23 cellular contexts compared by ENCODE assay signal in the genomic region with DNA sequence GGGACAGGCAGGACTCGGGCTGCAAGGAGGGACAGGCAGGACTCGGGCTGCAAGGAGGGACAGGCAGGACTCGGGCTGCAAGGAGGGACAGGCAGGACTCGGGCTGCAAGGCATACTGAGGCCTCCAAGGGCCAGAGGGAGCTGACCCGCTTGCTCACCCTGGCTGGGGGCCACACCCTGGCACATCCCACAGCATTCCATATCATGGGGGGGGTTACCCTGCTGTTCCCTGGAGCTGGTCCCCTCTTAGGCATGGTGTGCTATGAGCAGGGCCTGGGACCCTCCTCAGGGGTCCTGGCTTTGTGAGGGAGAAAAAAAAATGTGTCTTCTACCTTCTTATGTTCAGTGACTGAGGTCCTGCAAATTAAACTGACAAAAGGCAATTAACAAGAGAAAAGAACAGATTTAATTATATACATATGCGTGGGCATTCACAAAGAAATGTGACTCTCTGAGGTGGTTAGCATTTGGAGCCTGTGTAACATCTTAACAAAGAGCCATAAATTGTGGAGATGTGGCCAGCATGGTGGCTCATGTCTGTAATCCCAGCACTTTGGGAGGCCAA.
A peak's percentile ranks its signal among the peaks of the same experiment; 100 is the strongest.
DNase-seq lines count a peak whose midpoint lies in the region; ATAC-seq and TF ChIP-seq lines count a peak whose summit lies in the region.
"Had no signal": no experiment of that assay in that cellular context is flagged by ENCODE, and none has a peak within 500 bp of the region (broad histone marks: within the 10 kb centered on the region; RNA-seq: fewer than 3 reads in every experiment).

No MANE protein-coding gene starts in this region.

- peak; percentile 25 for DNase-seq in activated CD4-positive, alpha-beta T cell treated with anti-CD3 and anti-CD28 coated beads, Interleukin-2, amount 10 ng/mL, durations not matched to agents 24 days and 14 days
- DNase-seq in activated CD4-positive, alpha-beta T cell treated with anti-CD3 and anti-CD28 coated beads, Interleukin-2, amount 10 ng/mL, durations not matched to agents 7 days and 5 days = no peak
- DNase-seq in WTC11 (ENCODE audit: low spot score) (peak; percentile 7), iPS-NIHi7 (ENCODE audit: extremely low spot score) (peak; percentile 5), NCI-H1436 (lab: John Stamatoyannopoulos, UW) (no peak), HPDE6-E6E7 (ENCODE audit: extremely low spot score) (no peak)
- DNase-seq in stimulated activated CD8-positive, alpha-beta memory T cell treated with anti-CD3 and anti-CD28 coated beads, Interleukin-4, amount 100 ng/mL, for 48 hours = peak; percentile 2
- DNase-seq: activated CD4-positive, alpha-beta T cell treated with anti-CD3 and anti-CD28 coated beads, Interleukin-2, amount 50 U/mL, for 48 hours; activated naive CD4-positive, alpha-beta T cell treated with anti-CD3 and anti-CD28 coated beads, Interleukin-2, amount 50 U/mL, for 16 hours; body of pancreas; C1 segment of cervical spinal cord; cerebellar nuclear complex; COR-L47; DMS53; gastrocnemius medialis; IMR-90; NCI-H1092; NCI-H187; psoas muscle; stimulated activated CD4-positive, alpha-beta T cell treated with anti-CD3 and anti-CD28 coated beads, Interleukin-4, amount 100 ng/mL, for 24 hours; trophoblast cell had no signal

- POLR2A ChIA-PET in activated CD4-positive, alpha-beta T cell treated with anti-CD3 and anti-CD28 coated beads, Interleukin-2, amount 10 ng/mL, durations not matched to agents 7 days and 5 days (lab: Charles Lee) = no interaction called here
- POLR2A ChIA-PET in WTC11 (lab: Charles Lee) = no interaction called here

- CTCF ChIA-PET in activated CD4-positive, alpha-beta T cell treated with anti-CD3 and anti-CD28 coated beads, Interleukin-2, amount 10 ng/mL, durations not matched to agents 7 days and 5 days (lab: Charles Lee) = no interaction called here
- CTCF ChIA-PET in WTC11 (lab: Charles Lee) = no interaction called here

- no peaks in the 10 kb centered on the region for H3K36me3 Mint-ChIP-seq in activated CD4-positive, alpha-beta T cell treated with anti-CD3 and anti-CD28 coated beads, Interleukin-2, amount 10 ng/mL, durations not matched to agents 24 days and 14 days (ENCODE audit: low read depth)
- H3K36me3 Mint-ChIP-seq in activated CD4-positive, alpha-beta T cell treated with anti-CD3 and anti-CD28 coated beads, Interleukin-2, amount 10 ng/mL, durations not matched to agents 7 days and 5 days (ENCODE audit: low read depth) = no peaks in the 10 kb centered on the region
- no peaks in the 10 kb centered on the region; the same call in none of the 2 replicates for H3K36me3 Mint-ChIP-seq in WTC11
- H3K36me3 Mint-ChIP-seq: mesothelial cell of epicardium had no signal

- no peaks in the 10 kb centered on the region for H3K4me1 Mint-ChIP-seq in activated CD4-positive, alpha-beta T cell treated with anti-CD3 and anti-CD28 coated beads, Interleukin-2, amount 10 ng/mL, durations not matched to agents 24 days and 14 days
- no peaks in the 10 kb centered on the region for H3K4me1 Mint-ChIP-seq in activated CD4-positive, alpha-beta T cell treated with anti-CD3 and anti-CD28 coated beads, Interleukin-2, amount 10 ng/mL, durations not matched to agents 7 days and 5 days
- H3K4me1 Mint-ChIP-seq in WTC11 = peaks cover 9% of the 10 kb centered on the region

- no peak overlapping the region for H3K27ac Mint-ChIP-seq in activated CD4-positive, alpha-beta T cell treated with anti-CD3 and anti-CD28 coated beads, Interleukin-2, amount 10 ng/mL, durations not matched to agents 24 days and 14 days
- no peak overlapping the region for H3K27ac Mint-ChIP-seq in activated CD4-positive, alpha-beta T cell treated with anti-CD3 and anti-CD28 coated beads, Interleukin-2, amount 10 ng/mL, durations not matched to agents 7 days and 5 days
- no peak overlapping the region for H3K27ac Mint-ChIP-seq in WTC11
- H3K27ac Mint-ChIP-seq: mesothelial cell of epicardium had no signal

- H3K4me3 Mint-ChIP-seq in activated CD4-positive, alpha-beta T cell treated with anti-CD3 and anti-CD28 coated beads, Interleukin-2, amount 10 ng/mL, durations not matched to agents 24 days and 14 days = no peak overlapping the region
- no peak overlapping the region for H3K4me3 Mint-ChIP-seq in activated CD4-positive, alpha-beta T cell treated with anti-CD3 and anti-CD28 coated beads, Interleukin-2, amount 10 ng/mL, durations not matched to agents 7 days and 5 days
- H3K4me3 Mint-ChIP-seq in WTC11 = no peak overlapping the region
- H3K4me3 Mint-ChIP-seq: mesothelial cell of epicardium had no signal

- intact Hi-C loops in activated CD4-positive, alpha-beta T cell treated with anti-CD3 and anti-CD28 coated beads, Interleukin-2, amount 10 ng/mL, durations not matched to agents 24 days and 14 days (cut with micrococcal nuclease) = no loop called here

- no peak for TF ChIP-seq CTCF in WTC11 (IDR thresholded peaks at IDR 0.05)

- no peaks in the 10 kb centered on the region for H3K27me3 Mint-ChIP-seq in activated CD4-positive, alpha-beta T cell treated with anti-CD3 and anti-CD28 coated beads, Interleukin-2, amount 10 ng/mL, durations not matched to agents 24 days and 14 days
- H3K27me3 Mint-ChIP-seq in activated CD4-positive, alpha-beta T cell treated with anti-CD3 and anti-CD28 coated beads, Interleukin-2, amount 10 ng/mL, durations not matched to agents 7 days and 5 days = no peaks in the 10 kb centered on the region
- H3K27me3 Mint-ChIP-seq in WTC11 (ENCODE audit: low read depth) = no peaks in the 10 kb centered on the region; the same call in 1 of the 2 replicates

- H3K9me3 Mint-ChIP-seq in activated CD4-positive, alpha-beta T cell treated with anti-CD3 and anti-CD28 coated beads, Interleukin-2, amount 10 ng/mL, durations not matched to agents 24 days and 14 days = no peaks in the 10 kb centered on the region
- H3K9me3 Mint-ChIP-seq in activated CD4-positive, alpha-beta T cell treated with anti-CD3 and anti-CD28 coated beads, Interleukin-2, amount 10 ng/mL, durations not matched to agents 7 days and 5 days = no peaks in the 10 kb centered on the region
- peaks cover 5% of the 10 kb centered on the region; the same call in 1 of the 2 replicates for H3K9me3 Mint-ChIP-seq in WTC11
- H3K9me3 Mint-ChIP-seq: mesothelial cell of epicardium had no signal

- peak; percentile 57 for ATAC-seq in WTC11
- no peak for ATAC-seq in HG02870 (IDR thresholded peaks at IDR 0.05; ENCODE audit: unreplicated experiment)
- ATAC-seq: body of pancreas, gastrocnemius medialis, psoas muscle had no signal

TF ChIP-seq in WTC11, 78 proteins besides CTCF, POLR2A, EP300 and RAD21:
- TF ChIP-seq FOXJ3 (CRISPR knock-in tag; IDR thresholded peaks at IDR 0.05; ENCODE audit: borderline replicate concordance) = no peak
- 0 out of 2 replicates have a peak, but pooled peaks have one; percentile 4 for TF ChIP-seq ZNF423 (CRISPR knock-in tag; IDR thresholded peaks at IDR 0.05)

Comparison
In these comparisons a context has a peak if more than half of its experiments do, and no peak if none do; other contexts are left out.
1. DNase-seq: peak in activated CD4-positive, alpha-beta T cell treated with anti-CD3 and anti-CD28 coated beads, Interleukin-2, amount 10 ng/mL, durations not matched to agents 24 days and 14 days (single experiment), WTC11 (single experiment), iPS-NIHi7 (single experiment) and stimulated activated CD8-positive, alpha-beta memory T cell treated with anti-CD3 and anti-CD28 coated beads, Interleukin-4, amount 100 ng/mL, for 48 hours (single experiment); none in activated CD4-positive, alpha-beta T cell treated with anti-CD3 and anti-CD28 coated beads, Interleukin-2, amount 10 ng/mL, durations not matched to agents 7 days and 5 days (single experiment), NCI-H1436 (single experiment) and HPDE6-E6E7 (single experiment).